In the genomic region with DNA sequence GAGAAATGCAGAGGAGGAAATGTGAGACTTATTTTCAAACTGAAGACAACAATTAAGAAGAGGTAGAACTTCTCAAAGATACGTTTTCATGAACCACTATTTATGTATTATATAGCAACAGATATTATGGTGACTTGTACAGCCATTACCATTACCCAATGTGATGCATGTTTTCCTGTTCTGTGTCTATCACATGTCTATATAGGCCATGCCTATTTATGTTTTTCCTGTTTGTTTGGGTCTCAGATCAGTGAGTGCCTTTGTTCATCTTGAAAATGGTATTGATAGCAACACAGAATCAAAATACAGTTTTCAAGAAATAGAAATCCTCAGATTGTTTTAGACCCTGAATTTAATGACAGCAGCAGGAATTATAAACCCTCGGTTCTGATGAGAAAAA, we compare ENCODE assay signal across 21 cellular contexts. TPM values are rescaled to one million over a fixed set of nuclear protein-coding genes. Genes with fewer than 3 reads are reported as not detected.
A peak's percentile ranks its signal among the peaks of the same experiment; 100 is the strongest.
DNase-seq lines count a peak whose midpoint lies in the region; ATAC-seq, FAIRE-seq and TF ChIP-seq lines count a peak whose summit lies in the region.
"Had no signal": no experiment of that assay in that cellular context is flagged by ENCODE, and none has a peak within 500 bp of the region (broad histone marks: within the 10 kb centered on the region; RNA-seq: fewer than 3 reads in every experiment).

No MANE protein-coding gene starts in this region.

- 8% methylated on average over 2 of the region's 2 CpGs for WGBS in GM12878 (ENCODE audit: insufficient coverage, insufficient replicate concordance, low lambda C conversion rate, missing lambda C conversion rate)

- H3K79me2 ChIP-seq in ACC112 (ENCODE audit: control insufficient read depth, insufficient read depth, low read length, unreplicated experiment) (no peaks in the 10 kb centered on the region), GM23338 (replicated peaks; ENCODE audit: insufficient read depth) (peaks cover 86% of the 10 kb centered on the region), GM12878 (ENCODE audit: control insufficient read depth, insufficient read depth, low read length) (peaks cover 8% of the 10 kb centered on the region)

- H3K36me3 ChIP-seq in ACC112 (ENCODE audit: insufficient read depth, low read length), result no peaks in the 10 kb centered on the region
- no peaks in the 10 kb centered on the region for H3K36me3 ChIP-seq in GM23338 (ENCODE audit: insufficient read depth)
- H3K36me3 ChIP-seq in GM12878 (ENCODE audit: control insufficient read depth in 2 of 2, insufficient read depth in 2 of 2, low read length in 1 of 2), result peaks cover 0 to 6% of the 10 kb centered on the region in 2 experiments; a peak in 1 of 4 replicates
- H3K36me3 ChIP-seq in H7 (replicated peaks; ENCODE audit: control insufficient read depth, insufficient read depth, low read length), result no peaks in the 10 kb centered on the region

- H3K27me3 ChIP-seq in ACC112 (ENCODE audit: insufficient read depth, low read length), result no peaks in the 10 kb centered on the region
- no peaks in the 10 kb centered on the region for H3K27me3 ChIP-seq in GM23338 (ENCODE audit: insufficient read depth)
- no peaks in the 10 kb centered on the region for H3K27me3 ChIP-seq in GM12878 (replicated peaks in 1 of 2; ENCODE audit: control insufficient read depth in 2 of 2, insufficient read depth in 2 of 2, low read length in 1 of 2)
- H3K27me3 ChIP-seq in H7 (ENCODE audit: control insufficient read depth, insufficient read depth, low read length), result no peaks in the 10 kb centered on the region

- no peak for DNase-seq in GM23338 (ENCODE audit: low spot score)
- DNase-seq in GM12878 (ENCODE audit: low read depth, low spot score), result no peak
- no peak for DNase-seq in mesothelial cell of epicardium (ENCODE audit: low spot score in 2 of 2, unreplicated experiment in 2 of 2)
- no peak for DNase-seq in NCI-H2227 treated with DMSO at 0.1 percent for 48 hours (lab: John Stamatoyannopoulos, UW)
- no peak for DNase-seq in H7
- DNase-seq in activated naive CD4-positive, alpha-beta T cell treated with anti-CD3 and anti-CD28 coated beads, Interleukin-2, amount 50 U/mL, for 16 hours, result no peak
- DNase-seq: ACHN; Caco-2; CD4-positive, CD25-positive, alpha-beta regulatory T cell; CD8-positive, alpha-beta T cell; DMS153; DND-41; H9 had no signal

- no peaks in the 10 kb centered on the region for H3K9me2 ChIP-seq in GM23338 (ENCODE audit: insufficient read depth)

- no peak for FAIRE-seq in GM12878 (lab: Jason Lieb, UNC)
- FAIRE-seq: A204.1, G401.6, H1 had no signal

- no peaks in the 10 kb centered on the region for H3K9me3 ChIP-seq in GM12878 (replicated peaks; ENCODE audit: control insufficient read depth, insufficient read depth, low read length)
- H3K9me3 ChIP-seq: Caco-2 had no signal

- TF ChIP-seq EP300 in GM12878 (IDR thresholded peaks at IDR 0.05; ENCODE audit: borderline replicate concordance in 1 of 2, control insufficient read depth in 1 of 2, low read depth in 2 of 2, low read length in 2 of 2), result no peak

- H3K9me3 Mint-ChIP-seq in GM23338, result no peaks in the 10 kb centered on the region; the same call in 2 of the 3 replicates
- H3K9me3 Mint-ChIP-seq in mesothelial cell of epicardium, result no peaks in the 10 kb centered on the region
- H3K9me3 Mint-ChIP-seq: CD8-positive, alpha-beta T cell; H9 had no signal

- H3K4me3 ChIP-seq in ACC112 (ENCODE audit: low read depth, low read length) (no peak overlapping the region), GM23338 (no peak overlapping the region), GM12878 (no peak overlapping the region), H7 (ENCODE audit: insufficient read depth, low read depth, low read length) (no peak overlapping the region)

- H3K4me1 Mint-ChIP-seq in GM23338 (peaks cover 25% of the 10 kb centered on the region), mesothelial cell of epicardium (peaks cover 54% of the 10 kb centered on the region)
- H3K4me1 Mint-ChIP-seq: CD4-positive, CD25-positive, alpha-beta regulatory T cell had no signal

- no peak overlapping the region for H3K4me2 ChIP-seq in GM23338
- no peak overlapping the region for H3K4me2 ChIP-seq in GM12878 (ENCODE audit: control insufficient read depth, insufficient read depth)

- H3F3A ChIP-seq in GM23338 (replicated peaks; ENCODE audit: low read depth), result peaks cover 4% of the 10 kb centered on the region; the same call in 1 of the 2 replicates

- H3K27ac Mint-ChIP-seq in GM23338 (peak overlapping the region; percentile 6; the same call in 1 of the 2 replicates), mesothelial cell of epicardium (peak overlapping the region; percentile 54)
- H3K27ac Mint-ChIP-seq: CD4-positive, CD25-positive, alpha-beta regulatory T cell; CD8-positive, alpha-beta T cell had no signal

- no peak overlapping the region for H3K4me3 Mint-ChIP-seq in GM23338
- H3K4me3 Mint-ChIP-seq in mesothelial cell of epicardium, result no peak overlapping the region
- H3K4me3 Mint-ChIP-seq: CD4-positive, CD25-positive, alpha-beta regulatory T cell; CD8-positive, alpha-beta T cell; H9 had no signal

- SMC1A ChIA-PET in GM12878 (lab: Charles Lee; ENCODE audit: uncharacterized antibody, unreplicated experiment), result interaction anchor here (1.0 to 2.0 kb wide), 5 partner anchors 14 to 32 kb away, joined by 3 to 8 read pairs (median 5); no protein-coding TSS in a partner anchor

- in situ Hi-C loops in GM12878 (cut with MboI), result no loop called here

- H4K20me1 ChIP-seq in GM23338 (replicated peaks; ENCODE audit: insufficient read depth) (peaks cover 25% of the 10 kb centered on the region), GM12878 (ENCODE audit: control insufficient read depth, insufficient read depth) (no peaks in the 10 kb centered on the region)

- no TSS peak for BruUV-seq in GM12878 (replicated peaks; lab: Mats Ljungman, UMichigan)

- no peak for ATAC-seq in GM23338
- ATAC-seq in GM12878, result peak; percentile 51
- ATAC-seq in GM19328 (IDR thresholded peaks at IDR 0.05; ENCODE audit: unreplicated experiment), result no peak
- ATAC-seq: CD8-positive, alpha-beta T cell; HCT116 had no signal

- RAD21 ChIA-PET in GM12878 (lab: Charles Lee; ENCODE audit: unreplicated experiment), result interaction anchor here (0.9 to 1.2 kb wide), 3 partner anchors 15 to 29 kb away, joined by 3 to 4 read pairs (median 3); no protein-coding TSS in a partner anchor

- H3K27me3 Mint-ChIP-seq in GM23338 (ENCODE audit: insufficient read depth, low read depth, poor library complexity), result peaks cover 2% of the 10 kb centered on the region
- no peaks in the 10 kb centered on the region for H3K27me3 Mint-ChIP-seq in mesothelial cell of epicardium (ENCODE audit: low read depth)
- H3K27me3 Mint-ChIP-seq: CD4-positive, CD25-positive, alpha-beta regulatory T cell had no signal

- CTCF ChIA-PET in GM12878 (lab: Yijun Ruan, JAX), result interaction anchor here (0.7 to 1.0 kb wide), 2 partner anchors 14 to 16 kb away, joined by 3 read pairs; no protein-coding TSS in a partner anchor

- no peak for TF ChIP-seq RAD21 in GM12878 (IDR thresholded peaks at IDR 0.05; ENCODE audit: insufficient read depth, low read depth, low read length)

- H3K27ac ChIP-seq in ACC112 (ENCODE audit: low read depth, low read length) (no peak overlapping the region), GM23338 (ENCODE audit: low read depth) (no peak overlapping the region), GM12878 (ENCODE audit: control insufficient read depth, insufficient read depth) (peak overlapping the region; percentile 21; the same call in 1 of the 2 replicates)
- H3K27ac ChIP-seq: 22Rv1, C4-2B had no signal

- H3K36me3 Mint-ChIP-seq in GM23338 (ENCODE audit: low read depth), result peaks cover 27% of the 10 kb centered on the region
- H3K36me3 Mint-ChIP-seq in mesothelial cell of epicardium, result peaks cover 25% of the 10 kb centered on the region
- H3K36me3 Mint-ChIP-seq: CD4-positive, CD25-positive, alpha-beta regulatory T cell; CD8-positive, alpha-beta T cell had no signal

- peaks cover 23% of the 10 kb centered on the region for H3K4me1 ChIP-seq in ACC112 (ENCODE audit: control insufficient read depth, insufficient read depth, low read length, unreplicated experiment)
- H3K4me1 ChIP-seq in GM23338 (ENCODE audit: insufficient read depth), result peaks cover 24% of the 10 kb centered on the region
- peaks cover 15% of the 10 kb centered on the region; the same call in 1 of the 2 replicates for H3K4me1 ChIP-seq in GM12878 (ENCODE audit: control insufficient read depth, insufficient read depth, low read length)
- H3K4me1 ChIP-seq: Caco-2 had no signal

- peak overlapping the region; percentile 28 for H2AFZ ChIP-seq in ACC112 (ENCODE audit: low read length, unreplicated experiment)
- H2AFZ ChIP-seq in GM23338, result no peak overlapping the region
- H2AFZ ChIP-seq in GM12878 (ENCODE audit: control insufficient read depth, low read depth, low read length), result no peak overlapping the region

- TF ChIP-seq CTCF in GM23338 (conservative IDR thresholded peaks at IDR 0.05; ENCODE audit: low read depth in 2 of 2) (no peak), GM12878 (IDR thresholded peaks at IDR 0.05 in 2 of 3, conservative IDR thresholded peaks at IDR 0.05 in 1 of 3; ENCODE audit: control insufficient read depth in 2 of 3, extremely low read depth in 1 of 3, insufficient read depth in 1 of 3, low read depth in 3 of 3, low read length in 3 of 3) (no peak), mesothelial cell of epicardium (IDR thresholded peaks at IDR 0.05; ENCODE audit: unreplicated experiment) (no peak)

- intact Hi-C loops in GM12878 (cut with micrococcal nuclease; ENCODE audit: unreplicated experiment), result no loop called here

- no peak overlapping the region for H3K9ac ChIP-seq in GM12878 (ENCODE audit: control insufficient read depth, insufficient read depth, low read length)

- TF ChIP-seq POLR2A in GM12878 (IDR thresholded peaks at IDR 0.05; ENCODE audit: low read depth, low read length), result no peak

- POLR2A ChIA-PET in GM12878 (lab: Charles Lee), result interaction anchor here (1.1 to 1.2 kb wide), 2 partner anchors 16 to 40 kb away, joined by 3 to 4 read pairs; no protein-coding TSS in a partner anchor

RNA-seq across cellular contexts. Expression of gene DAPK1, which starts 44.0 kb away (rescaled TPM):
- total RNA-seq in GM23338 (2014; rRNA removed; shearing (Covaris generic)), result 109 and 134 TPM in 2 replicates
- polyA plus RNA-seq in GM23338 (2016; fragmentation: Nextera tagmentation; extraction: Ambion mirVana) (32.2 and 37.0 TPM in 2 replicates), GM12878 (2011; rRNA removed) (31.4 and 41.3 TPM in 2 replicates), GM12878 (2014; fragmentation: Illumina TruSeq; extraction: Trizol) (43.6 and 48.4 TPM in 2 replicates), GM12878 (2014; fragmentation: Nextera tagmentation; extraction: Ambion mirVana) (10 to 100 TPM in 1 of 2 experiments, 1 to 10 TPM in 1; 8.2 to 10.4 TPM), GM12878 (2014; rRNA removed) (48.2 and 56.5 TPM in 2 replicates), GM12878 (2016; fragmentation: Nextera tagmentation; extraction: Ambion mirVana) (10 to 100 TPM; 55.5 to 56.0 TPM)
- total RNA-seq in GM12878 (2013; cell fraction: nucleolus; rRNA removed), result 289 and 314 TPM in 2 replicates
- total RNA-seq in GM12878 (2014; rRNA removed) (54.7 and 57.5 TPM in 2 replicates), GM12878 (2014; rRNA removed; fragmentation: Illumina TruSeq; extraction: Trizol) (44.1 and 46.1 TPM in 2 replicates), GM12878 (2021) (94.7 and 96.7 TPM in 2 replicates), mesothelial cell of epicardium (239 to 246 TPM (median 240 TPM) in 3 replicates)
- polyA plus RNA-seq in GM12878 (2011; ENCODE audit: low read depth), result 14.1 TPM
- 22.3 and 23.6 TPM in 2 replicates for polyA plus RNA-seq in GM12878 (2011; cell fraction: cytosol; rRNA removed)
- 127 and 131 TPM in 2 replicates for polyA plus RNA-seq in GM12878 (2011; cell fraction: nucleus; rRNA removed)
- polyA plus RNA-seq in GM12878 (2012), result 24.5 and 32.2 TPM in 2 replicates
- polyA minus RNA-seq in GM12878 (2011; rRNA and poly(A)+ RNA removed), result 88.0 and 110 TPM in 2 replicates
- polyA minus RNA-seq in GM12878 (2011; cell fraction: cytosol; rRNA and poly(A)+ RNA removed), result 13.4 and 14.3 TPM in 2 replicates
- polyA minus RNA-seq in GM12878 (2011; cell fraction: nucleus; rRNA and poly(A)+ RNA removed), result 88.4 and 117 TPM in 2 replicates
- total RNA-seq in H7 (2014; rRNA removed; shearing (Covaris generic)), result 48.8 and 58.5 TPM in 2 replicates
